In the genomic region with DNA sequence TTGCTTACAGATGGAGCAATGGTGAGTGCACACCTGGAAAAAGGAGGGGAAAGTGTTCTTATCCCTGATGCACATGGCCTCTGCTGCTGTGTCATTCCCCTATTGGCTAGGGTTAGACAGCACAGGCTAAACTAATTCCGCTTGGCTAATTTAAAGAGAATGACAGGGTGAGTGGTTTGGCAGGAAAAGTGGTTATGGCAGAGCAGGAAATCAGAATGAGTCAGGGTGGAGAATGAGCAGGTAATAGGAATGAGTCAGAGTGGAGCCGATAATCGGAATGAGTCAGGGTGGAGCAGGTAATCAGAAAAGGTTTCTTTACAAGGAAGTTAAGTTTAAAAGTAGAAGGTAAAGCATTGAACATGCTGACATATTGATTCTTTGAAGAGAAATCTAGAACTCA, we compare ENCODE assay signal across 27 cellular contexts.
DNase-seq lines count a peak whose midpoint lies in the region; ATAC-seq and TF ChIP-seq lines count a peak whose summit lies in the region.
"Had no signal": no experiment of that assay in that cellular context is flagged by ENCODE, and none has a peak within 500 bp of the region (broad histone marks: within the 10 kb centered on the region; RNA-seq: fewer than 3 reads in every experiment).

No MANE protein-coding gene starts in this region.

- RAD21 ChIA-PET in HCT116 (lab: Charles Lee; ENCODE audit: low non-redundant PET in 1 of 2, low total read pairs in 2 of 2, uncharacterized antibody in 2 of 2, unreplicated experiment in 2 of 2) = no interaction called here

- peak overlapping the region; percentile 28; the same call in 1 of the 2 replicates for H3K4me2 ChIP-seq in HCT116 (ENCODE audit: low read length)
- H3K4me2 ChIP-seq: SK-N-SH had no signal

- H3K9me2 ChIP-seq in HCT116 (ENCODE audit: insufficient read depth) = no peaks in the 10 kb centered on the region
- H3K9me2 ChIP-seq: SK-N-SH had no signal

- H3K4me3 ChIP-seq in HCT116 (replicated peaks in 1 of 2; ENCODE audit: low read depth in 1 of 2, low read length in 2 of 2) = no peak overlapping the region
- H3K4me3 ChIP-seq: GM23248 had no signal

- no peak for TF ChIP-seq POLR2A in HCT116 (IDR thresholded peaks at IDR 0.05; ENCODE audit: borderline replicate concordance, extremely low read depth, insufficient read depth, insufficient read length)

- H3K27ac ChIP-seq in HCT116 (ENCODE audit: low read depth, low read length) (no peak overlapping the region), epithelial cell of prostate (peak overlapping the region; percentile 9)
- H3K27ac ChIP-seq: GM23248 had no signal

- H3K36me3 ChIP-seq in HCT116 (ENCODE audit: control insufficient read depth in 1 of 2, insufficient read depth in 2 of 2, low read length in 2 of 2) = no peaks in the 10 kb centered on the region

- DNase-seq in HCT116 (ENCODE audit: low read depth, low spot score) (peak; percentile 31), RKO (ENCODE audit: low spot score) (peak; percentile 9), epithelial cell of prostate (ENCODE audit: low read depth, low spot score) (peak; percentile 10), renal cortical epithelial cell (ENCODE audit: low read depth) (peak; percentile 7), NCI-H1092 treated with DMSO at 0.1 percent for 48 hours (lab: John Stamatoyannopoulos, UW) (no peak), GOT3 (lab: John Stamatoyannopoulos, UW) (no peak), left ventricle myocardium superior (no peak)
- no peak for DNase-seq in stimulated activated CD4-positive, alpha-beta T cell treated with anti-CD3 and anti-CD28 coated beads, Interleukin-4, amount 100 ng/mL, for 1 hour
- DNase-seq: C1 segment of cervical spinal cord; CD4-positive, alpha-beta memory T cell; COR-L47; DMS79 treated with DMSO at 0.1 percent for 48 hours; GM23248; H9; HFFc6; Karpas-422; MV-4-11; NCI-H1105 treated with DMSO at 0.1 percent for 48 hours; NCI-H146; NCI-H1930; NCI-H2107; NCI-H446; NCI-H524 treated with DMSO at 0.1 percent for 48 hours; NCI-H82; SIG-M5; SK-N-SH; SW 1271 had no signal

- H3K27me3 ChIP-seq in HCT116 (ENCODE audit: insufficient read depth, low read length) = no peaks in the 10 kb centered on the region

- POLR2A ChIA-PET in HCT116 (lab: Charles Lee) = no interaction called here

- H4K20me1 ChIP-seq in HCT116 (ENCODE audit: insufficient read depth) = no peaks in the 10 kb centered on the region

- H3K9ac ChIP-seq in HCT116 (ENCODE audit: low read length) = no peak overlapping the region
- H3K9ac ChIP-seq: GM23248, SK-N-SH had no signal

- H3K79me2 ChIP-seq in HCT116 (ENCODE audit: insufficient read depth, low read length) = no peaks in the 10 kb centered on the region

- peaks cover 0 to 6% of the 10 kb centered on the region in 2 experiments; a peak in 2 of 4 replicates for H3K9me3 ChIP-seq in HCT116 (ENCODE audit: control insufficient read depth in 1 of 2, insufficient read depth in 1 of 2, low read depth in 1 of 2, low read length in 2 of 2)
- H3K9me3 ChIP-seq: SK-N-SH had no signal

- no peak overlapping the region for H2AFZ ChIP-seq in HCT116 (ENCODE audit: low read depth, low read length, poor library complexity, severe bottlenecking)
- H2AFZ ChIP-seq: GM23248 had no signal

- no peak for TF ChIP-seq CTCF in HCT116 (IDR thresholded peaks at IDR 0.05 in 2 of 3, conservative IDR thresholded peaks at IDR 0.05 in 1 of 3; ENCODE audit: borderline replicate concordance in 1 of 3, insufficient read depth in 1 of 3, low read depth in 2 of 3, low read length in 2 of 3)

- peaks cover 0 to 12% of the 10 kb centered on the region in 2 experiments; a peak in 2 of 4 replicates for H3K4me1 ChIP-seq in HCT116 (ENCODE audit: control insufficient read depth in 1 of 2, insufficient read depth in 2 of 2, low read length in 2 of 2)

- CTCF ChIA-PET in HCT116 (lab: Charles Lee) = no interaction called here

- no peak for TF ChIP-seq RAD21 in HCT116 (IDR thresholded peaks at IDR 0.05; ENCODE audit: low read depth)

- intact Hi-C loops in HCT116 (cut with micrococcal nuclease) = no loop called here
- intact Hi-C loops in left ventricle myocardium superior (cut with micrococcal nuclease) = no loop called here

- ATAC-seq in HCT116 = no peak
- no peak for ATAC-seq in left ventricle myocardium superior

- BruUV-seq in HCT116 (replicated peaks; lab: Mats Ljungman, UMichigan) = no TSS peak

TF ChIP-seq in HCT116, 20 proteins besides CTCF, POLR2A, EP300 and RAD21:
- TF ChIP-seq, protein P1, sequence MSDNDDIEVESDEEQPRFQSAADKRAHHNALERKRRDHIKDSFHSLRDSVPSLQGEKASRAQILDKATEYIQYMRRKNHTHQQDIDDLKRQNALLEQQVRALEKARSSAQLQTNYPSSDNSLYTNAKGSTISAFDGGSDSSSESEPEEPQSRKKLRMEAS (IDR thresholded peaks at IDR 0.05) = peak; percentile 36; the same call in 1 of the 2 replicates
- TF ChIP-seq, protein P2, sequence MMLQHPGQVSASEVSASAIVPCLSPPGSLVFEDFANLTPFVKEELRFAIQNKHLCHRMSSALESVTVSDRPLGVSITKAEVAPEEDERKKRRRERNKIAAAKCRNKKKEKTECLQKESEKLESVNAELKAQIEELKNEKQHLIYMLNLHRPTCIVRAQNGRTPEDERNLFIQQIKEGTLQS (IDR thresholded peaks at IDR 0.05) = no peak
- TF ChIP-seq EZH2phosphoT487 (IDR thresholded peaks at IDR 0.05; ENCODE audit: borderline replicate concordance) (no peak), POLR2AphosphoS5 (IDR thresholded peaks at IDR 0.05; ENCODE audit: low read depth, low read length) (no peak), EGR1 (IDR thresholded peaks at IDR 0.05; ENCODE audit: low read depth) (no peak), SRF (IDR thresholded peaks at IDR 0.05; ENCODE audit: low read depth) (no peak), SP1 (IDR thresholded peaks at IDR 0.05; ENCODE audit: low read depth) (peak; percentile 48; the same call in 1 of the 2 replicates), ZFX (IDR thresholded peaks at IDR 0.05) (no peak), CBX3 (IDR thresholded peaks at IDR 0.05; ENCODE audit: low read depth) (peak; percentile 62), FOSL1 (IDR thresholded peaks at IDR 0.05; ENCODE audit: low read depth) (peak; percentile 68), SIN3A (IDR thresholded peaks at IDR 0.05; ENCODE audit: low read depth) (no peak), TCF7L2 (IDR thresholded peaks at IDR 0.05; ENCODE audit: borderline replicate concordance, extremely low read depth, insufficient read depth, insufficient read length) (no peak), JUND (IDR thresholded peaks at IDR 0.05) (peak; percentile 58; the same call in 1 of the 2 replicates)
- TF ChIP-seq, protein P3, sequence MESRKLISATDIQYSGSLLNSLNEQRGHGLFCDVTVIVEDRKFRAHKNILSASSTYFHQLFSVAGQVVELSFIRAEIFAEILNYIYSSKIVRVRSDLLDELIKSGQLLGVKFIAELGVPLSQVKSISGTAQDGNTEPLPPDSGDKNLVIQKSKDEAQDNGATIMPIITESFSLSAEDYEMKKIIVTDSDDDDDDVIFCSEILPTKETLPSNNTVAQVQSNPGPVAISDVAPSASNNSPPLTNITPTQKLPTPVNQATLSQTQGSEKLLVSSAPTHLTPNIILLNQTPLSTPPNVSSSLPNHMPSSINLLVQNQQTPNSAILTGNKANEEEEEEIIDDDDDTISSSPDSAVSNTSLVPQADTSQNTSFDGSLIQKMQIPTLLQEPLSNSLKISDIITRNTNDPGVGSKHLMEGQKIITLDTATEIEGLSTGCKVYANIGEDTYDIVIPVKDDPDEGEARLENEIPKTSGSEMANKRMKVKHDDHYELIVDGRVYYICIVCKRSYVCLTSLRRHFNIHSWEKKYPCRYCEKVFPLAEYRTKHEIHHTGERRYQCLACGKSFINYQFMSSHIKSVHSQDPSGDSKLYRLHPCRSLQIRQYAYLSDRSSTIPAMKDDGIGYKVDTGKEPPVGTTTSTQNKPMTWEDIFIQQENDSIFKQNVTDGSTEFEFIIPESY (IDR thresholded peaks at IDR 0.05; ENCODE audit: extremely low read depth, insufficient replicate concordance, low read length) = no peak
- TF ChIP-seq, protein P4, sequence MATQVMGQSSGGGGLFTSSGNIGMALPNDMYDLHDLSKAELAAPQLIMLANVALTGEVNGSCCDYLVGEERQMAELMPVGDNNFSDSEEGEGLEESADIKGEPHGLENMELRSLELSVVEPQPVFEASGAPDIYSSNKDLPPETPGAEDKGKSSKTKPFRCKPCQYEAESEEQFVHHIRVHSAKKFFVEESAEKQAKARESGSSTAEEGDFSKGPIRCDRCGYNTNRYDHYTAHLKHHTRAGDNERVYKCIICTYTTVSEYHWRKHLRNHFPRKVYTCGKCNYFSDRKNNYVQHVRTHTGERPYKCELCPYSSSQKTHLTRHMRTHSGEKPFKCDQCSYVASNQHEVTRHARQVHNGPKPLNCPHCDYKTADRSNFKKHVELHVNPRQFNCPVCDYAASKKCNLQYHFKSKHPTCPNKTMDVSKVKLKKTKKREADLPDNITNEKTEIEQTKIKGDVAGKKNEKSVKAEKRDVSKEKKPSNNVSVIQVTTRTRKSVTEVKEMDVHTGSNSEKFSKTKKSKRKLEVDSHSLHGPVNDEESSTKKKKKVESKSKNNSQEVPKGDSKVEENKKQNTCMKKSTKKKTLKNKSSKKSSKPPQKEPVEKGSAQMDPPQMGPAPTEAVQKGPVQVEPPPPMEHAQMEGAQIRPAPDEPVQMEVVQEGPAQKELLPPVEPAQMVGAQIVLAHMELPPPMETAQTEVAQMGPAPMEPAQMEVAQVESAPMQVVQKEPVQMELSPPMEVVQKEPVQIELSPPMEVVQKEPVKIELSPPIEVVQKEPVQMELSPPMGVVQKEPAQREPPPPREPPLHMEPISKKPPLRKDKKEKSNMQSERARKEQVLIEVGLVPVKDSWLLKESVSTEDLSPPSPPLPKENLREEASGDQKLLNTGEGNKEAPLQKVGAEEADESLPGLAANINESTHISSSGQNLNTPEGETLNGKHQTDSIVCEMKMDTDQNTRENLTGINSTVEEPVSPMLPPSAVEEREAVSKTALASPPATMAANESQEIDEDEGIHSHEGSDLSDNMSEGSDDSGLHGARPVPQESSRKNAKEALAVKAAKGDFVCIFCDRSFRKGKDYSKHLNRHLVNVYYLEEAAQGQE (IDR thresholded peaks at IDR 0.05; ENCODE audit: low read depth) = no peak

Comparison
In these comparisons a context has a peak if more than half of its experiments do, and no peak if none do; other contexts are left out.
1. DNase-seq: peak in HCT116 (single experiment), RKO (single experiment), epithelial cell of prostate (single experiment) and renal cortical epithelial cell (single experiment); none in NCI-H1092 treated with DMSO at 0.1 percent for 48 hours (single experiment), GOT3 (single experiment), stimulated activated CD4-positive, alpha-beta T cell treated with anti-CD3 and anti-CD28 coated beads, Interleukin-4, amount 100 ng/mL, for 1 hour (single experiment) and left ventricle myocardium superior (single experiment).